In the genomic region with DNA sequence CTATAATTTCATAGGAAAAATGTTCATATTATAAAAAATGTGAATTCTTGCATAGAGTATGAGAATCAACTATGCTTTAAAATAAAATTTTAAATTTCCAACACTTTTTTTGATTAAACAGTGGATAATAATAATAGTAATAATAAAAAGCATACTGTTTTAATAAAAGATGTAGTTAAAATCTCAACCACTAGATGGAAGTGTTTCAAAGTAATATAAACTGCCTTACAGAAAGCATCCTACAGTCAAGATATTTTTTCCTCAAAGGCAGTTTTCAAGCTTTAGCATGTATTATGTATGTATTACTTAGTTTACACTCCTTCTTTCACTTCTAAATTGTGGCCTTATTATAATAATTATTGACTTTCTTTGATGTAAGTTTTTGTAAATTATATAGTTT, we compare ENCODE assay signal across 8 cellular contexts.
DNase-seq lines count a peak whose midpoint lies in the region; ATAC-seq and TF ChIP-seq lines count a peak whose summit lies in the region.

No MANE protein-coding gene starts in this region.

- no peak overlapping the region for H3K27ac ChIP-seq in CD4-positive, alpha-beta T cell (ENCODE audit: low read depth, low read length)
- H3K27ac ChIP-seq in GM23248 (no peak overlapping the region), foreskin keratinocyte (no peak overlapping the region)

- no peak overlapping the region for H3K4me2 ChIP-seq in GM23248 (ENCODE audit: unreplicated experiment)

- H3K36me3 Mint-ChIP-seq in CD4-positive, alpha-beta T cell (ENCODE audit: low read depth): no peaks in the 10 kb centered on the region

- H3K4me1 Mint-ChIP-seq in CD4-positive, alpha-beta T cell (ENCODE audit: low read depth): no peaks in the 10 kb centered on the region

- no peaks in the 10 kb centered on the region for H3K9me3 ChIP-seq in CD4-positive, alpha-beta T cell (ENCODE audit: control insufficient read depth, low read length)
- no peaks in the 10 kb centered on the region for H3K9me3 ChIP-seq in GM23248 (ENCODE audit: low read depth)

- H3K9me3 Mint-ChIP-seq in CD4-positive, alpha-beta T cell: no peaks in the 10 kb centered on the region

- no peaks in the 10 kb centered on the region for H3K79me2 ChIP-seq in GM23248 (ENCODE audit: insufficient read depth)

- TF ChIP-seq CTCF in CD4-positive, alpha-beta T cell (IDR thresholded peaks at IDR 0.05): peak; percentile 22
- peak; percentile 58 for TF ChIP-seq CTCF in foreskin keratinocyte (conservative IDR thresholded peaks at IDR 0.05)

- no peaks in the 10 kb centered on the region for H3K27me3 Mint-ChIP-seq in CD4-positive, alpha-beta T cell

- intact Hi-C loops in CD4-positive, alpha-beta T cell (cut with DNase I, micrococcal nuclease): no loop called here

- H3K9ac ChIP-seq in GM23248: no peak overlapping the region

- H3K27me3 ChIP-seq in CD4-positive, alpha-beta T cell (ENCODE audit: control insufficient read depth, insufficient read depth, low read length): no peaks in the 10 kb centered on the region
- no peaks in the 10 kb centered on the region for H3K27me3 ChIP-seq in GM23248 (replicated peaks; ENCODE audit: insufficient read depth)
- no peaks in the 10 kb centered on the region for H3K27me3 ChIP-seq in foreskin keratinocyte

- no peaks in the 10 kb centered on the region for H3F3A ChIP-seq in GM23248 (ENCODE audit: insufficient read depth)

- H3K36me3 ChIP-seq in GM23248 (ENCODE audit: low read depth): no peaks in the 10 kb centered on the region

- no peak overlapping the region for H3K4me3 Mint-ChIP-seq in CD4-positive, alpha-beta T cell

- no peak overlapping the region for H3K4me3 ChIP-seq in GM23248

- ATAC-seq in CD4-positive, alpha-beta T cell (ENCODE audit: poor library complexity): no peak
- peak; percentile 35 for ATAC-seq in foreskin keratinocyte

- no peak overlapping the region for H3K27ac Mint-ChIP-seq in CD4-positive, alpha-beta T cell

- no peak for DNase-seq in CD4-positive, alpha-beta T cell
- DNase-seq in GM23248: peak; percentile 36
- peak; percentile 62 for DNase-seq in OCI-M1 (lab: John Stamatoyannopoulos, UW)
- no peak for DNase-seq in foreskin keratinocyte
- no peak for DNase-seq in inferior parietal cortex (ENCODE audit: extremely low spot score)
- no peak for DNase-seq in NCI-H187 treated with DMSO at 0.1 percent for 48 hours (lab: John Stamatoyannopoulos, UW)
- no peak for DNase-seq in NCI-H774 (lab: John Stamatoyannopoulos, UW)
- no peak for DNase-seq in cortex of kidney (lab: John Stamatoyannopoulos, UW)

- no peaks in the 10 kb centered on the region for H3K4me1 ChIP-seq in GM23248 (ENCODE audit: insufficient read depth)
- no peaks in the 10 kb centered on the region for H3K4me1 ChIP-seq in foreskin keratinocyte

- H4K20me1 ChIP-seq in GM23248 (ENCODE audit: insufficient read depth): no peaks in the 10 kb centered on the region

- POLR2A ChIA-PET in CD4-positive, alpha-beta T cell (lab: Charles Lee): no interaction called here

- in situ Hi-C loops in GM23248 (cut with MboI): no loop called here

- CTCF ChIA-PET in CD4-positive, alpha-beta T cell (lab: Charles Lee): no interaction called here

- H3K9me2 ChIP-seq in GM23248 (ENCODE audit: insufficient read depth): no peaks in the 10 kb centered on the region

- H2AFZ ChIP-seq in GM23248: no peak overlapping the region

Comparison
In these comparisons a context has a peak if more than half of its experiments do, and no peak if none do; other contexts are left out.
1. DNase-seq: peak in GM23248 (single experiment) and OCI-M1 (single experiment); none in CD4-positive, alpha-beta T cell (0 of 10), foreskin keratinocyte (0 of 2), inferior parietal cortex (single experiment), NCI-H187 treated with DMSO at 0.1 percent for 48 hours (single experiment), NCI-H774 (single experiment) and cortex of kidney (single experiment).